ENCODE assay signal across 15 cellular contexts in the genomic region with DNA sequence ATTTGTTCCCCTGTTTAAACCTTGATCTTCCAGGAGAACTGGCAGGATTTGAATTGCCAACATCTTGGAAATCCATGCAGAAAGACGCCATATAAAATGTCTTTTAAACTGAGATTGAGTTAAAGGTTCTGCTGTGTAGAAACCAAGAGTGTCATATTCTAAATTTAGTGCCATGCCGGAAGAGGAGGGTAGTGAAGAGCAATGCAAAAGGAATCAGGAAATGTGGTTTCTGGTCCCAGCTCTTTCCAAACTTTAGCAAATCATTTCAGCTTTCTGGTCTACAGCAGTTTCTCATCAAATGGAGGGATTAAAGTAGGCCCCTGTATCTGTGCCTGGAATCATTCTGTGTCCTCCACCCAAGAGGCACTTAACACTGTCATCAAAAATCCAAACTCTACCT.
DNase-seq lines count a peak whose midpoint lies in the region; ATAC-seq and TF ChIP-seq lines count a peak whose summit lies in the region.
"Had no signal": no experiment of that assay in that cellular context is flagged by ENCODE, and none has a peak within 500 bp of the region (broad histone marks: within the 10 kb centered on the region; RNA-seq: fewer than 3 reads in every experiment).

No MANE protein-coding gene starts in this region.

- in situ Hi-C loops in GM23248 (cut with MboI): no loop called here

- TF ChIP-seq POLR2A in stomach (IDR thresholded peaks at IDR 0.05): no peak

- H3K4me3 ChIP-seq in GM23248: peak overlapping the region; percentile 34
- no peak overlapping the region for H3K4me3 ChIP-seq in stomach
- H3K4me3 ChIP-seq: body of pancreas, GM23338, testis had no signal

- intact Hi-C loops in left ventricle myocardium superior (cut with micrococcal nuclease) (no loop called here), stomach (cut with DNase I; ENCODE audit: low total_unique reads) (no loop called here), posterior vena cava (cut with DNase I) (loop anchor here in 1 of 2 donors (2.0 kb wide), 1 partner anchor 457 kb away; no protein-coding TSS in a partner anchor)

- H3K36me3 ChIP-seq in GM23248 (ENCODE audit: low read depth) (no peaks in the 10 kb centered on the region), stomach (no peaks in the 10 kb centered on the region)

- H3K4me1 Mint-ChIP-seq in mesothelial cell of epicardium: peaks cover 26% of the 10 kb centered on the region

- peaks cover 10% of the 10 kb centered on the region; the same call in 1 of the 2 replicates for H3F3A ChIP-seq in GM23248 (ENCODE audit: insufficient read depth)

- H3K9me3 Mint-ChIP-seq in mesothelial cell of epicardium: peaks cover 12% of the 10 kb centered on the region
- H3K9me3 Mint-ChIP-seq: GM23338 had no signal

- H3K27me3 ChIP-seq in GM23248 (replicated peaks; ENCODE audit: insufficient read depth): no peaks in the 10 kb centered on the region
- H3K27me3 ChIP-seq in stomach: no peaks in the 10 kb centered on the region
- H3K27me3 ChIP-seq: body of pancreas, testis had no signal

- H3K36me3 Mint-ChIP-seq in mesothelial cell of epicardium: no peaks in the 10 kb centered on the region

- H3K9me2 ChIP-seq in GM23248 (ENCODE audit: insufficient read depth): no peaks in the 10 kb centered on the region

- H2AFZ ChIP-seq in GM23248: peak overlapping the region; percentile 76
- H2AFZ ChIP-seq: GM23338 had no signal

- H4K20me1 ChIP-seq in GM23248 (ENCODE audit: insufficient read depth): no peaks in the 10 kb centered on the region

- H3K27ac ChIP-seq in GM23248 (peak overlapping the region; percentile 74), stomach (no peak overlapping the region)
- H3K27ac ChIP-seq: body of pancreas, testis had no signal

- H3K4me3 Mint-ChIP-seq in mesothelial cell of epicardium: no peak overlapping the region
- H3K4me3 Mint-ChIP-seq: activated CD4-positive, alpha-beta T cell treated with anti-CD3 and anti-CD28 coated beads, Interleukin-2, amount 10 ng/mL, durations not matched to agents 7 days and 5 days; GM23338 had no signal

- no peak for TF ChIP-seq CTCF in mesothelial cell of epicardium (IDR thresholded peaks at IDR 0.05; ENCODE audit: unreplicated experiment)
- no peak for TF ChIP-seq CTCF in stomach (IDR thresholded peaks at IDR 0.05)

- 0 to 2% methylated on average over 2 of the region's 2 CpGs for WGBS in GM23248 (ENCODE audit: low coverage in 1 of 2, low lambda C conversion rate in 2 of 2, missing lambda C conversion rate in 2 of 2), 2 experiments
- WGBS in stomach, 5 donors: 73 to 83% (median 83%) methylated on average over 2 of the region's 2 CpGs

- H3K9ac ChIP-seq in GM23248: peak overlapping the region; percentile 30

- no peaks in the 10 kb centered on the region for H3K79me2 ChIP-seq in GM23248 (ENCODE audit: insufficient read depth)

- TF ChIP-seq EP300 in stomach (IDR thresholded peaks at IDR 0.05): no peak

- H3K27me3 Mint-ChIP-seq in mesothelial cell of epicardium (ENCODE audit: low read depth): no peaks in the 10 kb centered on the region
- H3K27me3 Mint-ChIP-seq: activated CD4-positive, alpha-beta T cell treated with anti-CD3 and anti-CD28 coated beads, Interleukin-2, amount 10 ng/mL, durations not matched to agents 7 days and 5 days had no signal

- H3K9me3 ChIP-seq in GM23248 (ENCODE audit: low read depth) (no peaks in the 10 kb centered on the region), stomach (no peaks in the 10 kb centered on the region)
- H3K9me3 ChIP-seq: body of pancreas, testis had no signal

- peak; percentile 45 for ATAC-seq in left ventricle myocardium superior
- ATAC-seq: body of pancreas, GM23338 had no signal

- DNase-seq in AG08396 (ENCODE audit: low spot score) (peak; percentile 29), GM23248 (peak; percentile 88), SW480 (ENCODE audit: low spot score) (peak; percentile 31), left ventricle myocardium superior (no peak), mesothelial cell of epicardium (ENCODE audit: low spot score in 2 of 2, unreplicated experiment in 2 of 2) (no peak), stomach (no peak), posterior vena cava (ENCODE audit: low spot score) (no peak)
- no peak for DNase-seq in stimulated activated naive CD4-positive, alpha-beta T cell (lab: John Stamatoyannopoulos, UW)
- DNase-seq: activated CD4-positive, alpha-beta T cell treated with anti-CD3 and anti-CD28 coated beads, Interleukin-2, amount 10 ng/mL, durations not matched to agents 7 days and 5 days; body of pancreas; COR-L47; glutamatergic neuron; NCI-H1105; testis had no signal

- peak overlapping the region; percentile 77 for H3K4me2 ChIP-seq in GM23248 (ENCODE audit: unreplicated experiment)
- H3K4me2 ChIP-seq: GM23338 had no signal

- no peak overlapping the region for H3K27ac Mint-ChIP-seq in mesothelial cell of epicardium
- H3K27ac Mint-ChIP-seq: GM23338 had no signal

- peaks cover 34% of the 10 kb centered on the region for H3K4me1 ChIP-seq in GM23248 (ENCODE audit: insufficient read depth)
- H3K4me1 ChIP-seq in stomach: peaks cover 15 to 52% (median 21%) of the 10 kb centered on the region in 4 donors

Comparison
In these comparisons a context has a peak if more than half of its experiments do, and no peak if none do; other contexts are left out.
1. DNase-seq: peak in AG08396 (single experiment), GM23248 (single experiment) and SW480 (single experiment); none in left ventricle myocardium superior (single experiment), mesothelial cell of epicardium (0 of 2), stomach (single experiment), posterior vena cava (single experiment) and stimulated activated naive CD4-positive, alpha-beta T cell (0 of 6).